ENCODE assay signal across 19 cellular contexts in genomic region chr13:85141425-85141824, GRCh38.
DNase-seq lines count a peak whose midpoint lies in the region; ATAC-seq, FAIRE-seq and TF ChIP-seq lines count a peak whose summit lies in the region.
"Had no signal": no experiment of that assay in that cellular context is flagged by ENCODE, and none has a peak within 500 bp of the region (broad histone marks: within the 10 kb centered on the region; RNA-seq: fewer than 3 reads in every experiment).

No MANE protein-coding gene starts in this region.

- no peaks in the 10 kb centered on the region for H3K79me2 ChIP-seq in H1 (ENCODE audit: control insufficient read depth in 1 of 2, insufficient read depth in 2 of 2, low read length in 2 of 2)
- H3K79me2 ChIP-seq in neural progenitor cell (ENCODE audit: low read depth): no peaks in the 10 kb centered on the region

- H2BK20ac ChIP-seq in H1 (ENCODE audit: low read length): no peak overlapping the region

- no peak overlapping the region for H3K56ac ChIP-seq in H1 (replicated peaks; ENCODE audit: insufficient read length, low read depth, low read length)

- H3K27me3 Mint-ChIP-seq in neural progenitor cell (ENCODE audit: insufficient read depth, low read depth): no peaks in the 10 kb centered on the region
- H3K27me3 Mint-ChIP-seq: CD4-positive, alpha-beta memory T cell had no signal

- H3K18ac ChIP-seq in H1 (ENCODE audit: extremely low read depth, low read length): no peak overlapping the region

- POLR2A ChIA-PET in H1 (lab: Charles Lee; ENCODE audit: partially characterized antibody): no interaction called here

- no peak for FAIRE-seq in H1 (lab: Jason Lieb, UNC)
- FAIRE-seq: A549, G401.6, GM12892 had no signal

- H3K9me3 ChIP-seq in H1 (ENCODE audit: insufficient read depth in 2 of 2, low read depth in 1 of 2, low read length in 1 of 2) (no peaks in the 10 kb centered on the region), neural progenitor cell (ENCODE audit: low read depth) (no peaks in the 10 kb centered on the region), esophagus squamous epithelium (no peaks in the 10 kb centered on the region), right cardiac atrium (ENCODE audit: control insufficient read depth, low read length) (no peaks in the 10 kb centered on the region)
- H3K9me3 ChIP-seq: A549, HAP-1 had no signal

- no peak for TF ChIP-seq RAD21 in H1 (IDR thresholded peaks at IDR 0.05 in 1 of 2, conservative IDR thresholded peaks at IDR 0.05 in 1 of 2; ENCODE audit: low read depth in 2 of 2, low read length in 2 of 2)

- CTCF ChIA-PET in H1 (lab: Charles Lee; ENCODE audit: partially characterized antibody): interaction anchor here (1.6 kb wide), 1 partner anchor 9 kb away, joined by 4 read pairs; no protein-coding TSS in a partner anchor

- no peak for TF ChIP-seq CTCF in H1 (IDR thresholded peaks at IDR 0.05; ENCODE audit: control extremely low read depth in 1 of 3, insufficient read depth in 1 of 3, low read depth in 1 of 3, low read length in 3 of 3)
- TF ChIP-seq CTCF in neural progenitor cell (IDR thresholded peaks at IDR 0.05): no peak
- TF ChIP-seq CTCF in esophagus squamous epithelium (IDR thresholded peaks at IDR 0.05): no peak
- TF ChIP-seq CTCF in foreskin fibroblast (IDR thresholded peaks at IDR 0.05; ENCODE audit: low read depth, low read length): no peak

- no peaks in the 10 kb centered on the region for H3K36me3 ChIP-seq in H1 (ENCODE audit: control insufficient read depth in 2 of 4, insufficient read depth in 4 of 4, low read length in 3 of 4)
- no peaks in the 10 kb centered on the region for H3K36me3 ChIP-seq in neural progenitor cell
- H3K36me3 ChIP-seq in esophagus squamous epithelium: no peaks in the 10 kb centered on the region
- H3K36me3 ChIP-seq: HAP-1 had no signal

- no peak overlapping the region for H3K4me3 ChIP-seq in H1 (ENCODE audit: extremely low read depth in 1 of 4, insufficient read depth in 2 of 4, low read depth in 3 of 4, low read length in 4 of 4)
- H3K4me3 ChIP-seq in neural progenitor cell: no peak overlapping the region
- no peak overlapping the region for H3K4me3 ChIP-seq in esophagus squamous epithelium
- H3K4me3 ChIP-seq in foreskin fibroblast (ENCODE audit: low read depth in 1 of 2, low read length in 2 of 2): no peak overlapping the region
- no peak overlapping the region for H3K4me3 ChIP-seq in right cardiac atrium (ENCODE audit: low read length)
- H3K4me3 ChIP-seq: A549, GM23248, HAP-1 had no signal

- TF ChIP-seq POLR2A in H1 (IDR thresholded peaks at IDR 0.05; ENCODE audit: control extremely low read depth in 1 of 2, low read depth in 2 of 2, low read length in 2 of 2) (no peak), esophagus squamous epithelium (IDR thresholded peaks at IDR 0.05) (no peak)

- H2BK5ac ChIP-seq in H1 (ENCODE audit: low read depth, low read length): no peak overlapping the region

- no peaks in the 10 kb centered on the region for H3K9me3 Mint-ChIP-seq in neural progenitor cell
- H3K9me3 Mint-ChIP-seq: HFFc6 had no signal

- no peaks in the 10 kb centered on the region for H4K20me1 ChIP-seq in H1 (replicated peaks in 1 of 2; ENCODE audit: control insufficient read depth in 1 of 2, insufficient read depth in 2 of 2, low read length in 2 of 2)
- no peaks in the 10 kb centered on the region for H4K20me1 ChIP-seq in neural progenitor cell (ENCODE audit: low read depth)

- H3K27ac ChIP-seq in H1 (ENCODE audit: low read depth, low read length) (no peak overlapping the region), neural progenitor cell (no peak overlapping the region), esophagus squamous epithelium (no peak overlapping the region), right cardiac atrium (ENCODE audit: low read length) (no peak overlapping the region)
- H3K27ac ChIP-seq: A549, GM23248 had no signal

- no peaks in the 10 kb centered on the region for H3K36me3 Mint-ChIP-seq in neural progenitor cell
- H3K36me3 Mint-ChIP-seq: CD4-positive, alpha-beta memory T cell had no signal

- H2BK12ac ChIP-seq in H1 (ENCODE audit: low read depth, low read length): no peak overlapping the region

- H3K23me2 ChIP-seq in H1 (ENCODE audit: low read depth, low read length): no peaks in the 10 kb centered on the region

- no peak overlapping the region for H3K4ac ChIP-seq in H1 (replicated peaks; ENCODE audit: insufficient read length, low read depth, low read length)

- intact Hi-C loops in esophagus squamous epithelium (cut with DNase I) (no loop called here), right cardiac atrium (cut with DNase I) (no loop called here)

- no peak overlapping the region for H2AK5ac ChIP-seq in H1 (ENCODE audit: low read depth, low read length)

- ATAC-seq in right cardiac atrium: no peak
- ATAC-seq: A549 had no signal

- peak; percentile 30 for DNase-seq in NCI-H2227 (lab: John Stamatoyannopoulos, UW; ENCODE audit: unreplicated experiment)
- no peak for DNase-seq in NCI-H2227 treated with DMSO at 0.1 percent for 48 hours (lab: John Stamatoyannopoulos, UW)
- no peak for DNase-seq in H1 (ENCODE audit: low read depth in 1 of 2, low spot score in 2 of 2)
- DNase-seq in neural progenitor cell (ENCODE audit: low spot score): peak; percentile 56
- DNase-seq in esophagus squamous epithelium (lab: John Stamatoyannopoulos, UW): no peak
- DNase-seq in foreskin fibroblast: no peak
- DNase-seq in right cardiac atrium: no peak
- DNase-seq: 8988T; C1 segment of cervical spinal cord; Calu3; CD4-positive, alpha-beta memory T cell; COR-L47; DND-41; GM23248; HFFc6 had no signal

- no peak overlapping the region for H3K4me3 Mint-ChIP-seq in neural progenitor cell
- H3K4me3 Mint-ChIP-seq: CD4-positive, alpha-beta memory T cell; HFFc6 had no signal

- H3F3A ChIP-seq in neural progenitor cell (ENCODE audit: low read depth): no peaks in the 10 kb centered on the region

- no peak for TF ChIP-seq EP300 in H1 (IDR thresholded peaks at IDR 0.05; ENCODE audit: borderline replicate concordance in 1 of 2, low read depth in 2 of 2, low read length in 2 of 2)

- H4K8ac ChIP-seq in H1 (ENCODE audit: extremely low read depth, insufficient read depth, low read length): no peak overlapping the region

- H4K91ac ChIP-seq in H1 (replicated peaks; ENCODE audit: insufficient read length, low read length): no peak overlapping the region

- H3K27me3 ChIP-seq in H1 (replicated peaks in 1 of 4; ENCODE audit: control insufficient read depth in 3 of 4, extremely low read depth in 1 of 4, insufficient read depth in 3 of 4, low read length in 3 of 4) (no peaks in the 10 kb centered on the region), neural progenitor cell (no peaks in the 10 kb centered on the region), esophagus squamous epithelium (no peaks in the 10 kb centered on the region), right cardiac atrium (ENCODE audit: control insufficient read depth, insufficient read depth) (no peaks in the 10 kb centered on the region)

- peak overlapping the region; percentile 26 for H2BK120ac ChIP-seq in H1 (replicated peaks; ENCODE audit: low read depth, low read length)

- no peaks in the 10 kb centered on the region for H3K79me1 ChIP-seq in H1 (ENCODE audit: low read depth, low read length)

- peaks cover 31% of the 10 kb centered on the region for H3K4me1 Mint-ChIP-seq in neural progenitor cell
- H3K4me1 Mint-ChIP-seq: CD4-positive, alpha-beta memory T cell had no signal

- no peak overlapping the region for H3K14ac ChIP-seq in H1 (ENCODE audit: insufficient read length)

- H3K23ac ChIP-seq in H1 (ENCODE audit: insufficient read length): no peak overlapping the region

- WGBS in H1 (ENCODE audit: extremely low coverage in 1 of 2, insufficient coverage in 1 of 2, insufficient read length in 1 of 2, insufficient replicate concordance in 2 of 2, low coverage in 1 of 2, low lambda C conversion rate in 2 of 2, missing lambda C conversion rate in 1 of 2), 2 experiments: 60% methylated on average over 2 of the region's 2 CpGs; no CpG with 5 or more reads in 1 of the 2 experiments
- 48 to 65% methylated on average over 2 of the region's 2 CpGs for WGBS in esophagus squamous epithelium, 2 donors
- WGBS in right cardiac atrium: 42% methylated on average over 2 of the region's 2 CpGs

- no peak overlapping the region for H2AFZ ChIP-seq in H1 (ENCODE audit: low read length)
- H2AFZ ChIP-seq in neural progenitor cell (replicated peaks): no peak overlapping the region
- H2AFZ ChIP-seq: GM23248 had no signal

- H4K5ac ChIP-seq in H1 (ENCODE audit: insufficient read length, low read depth, low read length): no peak overlapping the region

- no peak overlapping the region for H3K27ac Mint-ChIP-seq in neural progenitor cell
- H3K27ac Mint-ChIP-seq: CD4-positive, alpha-beta memory T cell; HFFc6 had no signal

- H3K4me1 ChIP-seq in H1 (replicated peaks in 1 of 4; ENCODE audit: control insufficient read depth in 3 of 4, insufficient read depth in 4 of 4, low read length in 3 of 4) (peaks cover 0 to 9% (median 0%) of the 10 kb centered on the region in 4 experiments; a peak in 2 of 7 replicates), neural progenitor cell (peaks cover 16% of the 10 kb centered on the region), esophagus squamous epithelium (peaks cover 0 to 5% (median 0%) of the 10 kb centered on the region in 3 donors), right cardiac atrium (ENCODE audit: control insufficient read depth, insufficient read depth, low read length) (no peaks in the 10 kb centered on the region)
- H3K4me1 ChIP-seq: A549 had no signal

- no peak overlapping the region for H3K9ac ChIP-seq in H1 (replicated peaks in 1 of 4; ENCODE audit: extremely low read depth in 1 of 4, low read depth in 3 of 4, low read length in 3 of 4)
- H3K9ac ChIP-seq in neural progenitor cell: no peak overlapping the region
- H3K9ac ChIP-seq: GM23248 had no signal

- H2BK15ac ChIP-seq in H1 (ENCODE audit: low read length): no peak overlapping the region

- H3K4me2 ChIP-seq in H1 (ENCODE audit: insufficient read depth in 1 of 2, low read depth in 2 of 2, low read length in 2 of 2) (no peak overlapping the region), neural progenitor cell (no peak overlapping the region)
- H3K4me2 ChIP-seq: A549 had no signal

TF ChIP-seq in H1, 55 proteins besides CTCF, POLR2A, EP300 and RAD21 (continues in another document):
- TF ChIP-seq TEAD4 (IDR thresholded peaks at IDR 0.05; ENCODE audit: low read depth, low read length) (no peak), SP2 (IDR thresholded peaks at IDR 0.05; ENCODE audit: low read length) (no peak), USF2 (IDR thresholded peaks at IDR 0.05; ENCODE audit: low read length) (no peak), SIX5 (IDR thresholded peaks at IDR 0.05; ENCODE audit: low read depth, low read length) (no peak), ASH2L (IDR thresholded peaks at IDR 0.05; ENCODE audit: low read length) (no peak), NANOG (IDR thresholded peaks at IDR 0.05; ENCODE audit: insufficient read depth, low read depth, low read length, poor library complexity, severe bottlenecking) (no peak)

Comparison
In these comparisons a context has a peak if more than half of its experiments do, and no peak if none do; other contexts are left out.
1. DNase-seq: peak in NCI-H2227 (single experiment) and neural progenitor cell (single experiment); none in NCI-H2227 treated with DMSO at 0.1 percent for 48 hours (single experiment), H1 (0 of 2), esophagus squamous epithelium (single experiment), foreskin fibroblast (0 of 2) and right cardiac atrium (0 of 3).